Comparison of ENCODE assay signal across 8 cellular contexts in the genomic region with DNA sequence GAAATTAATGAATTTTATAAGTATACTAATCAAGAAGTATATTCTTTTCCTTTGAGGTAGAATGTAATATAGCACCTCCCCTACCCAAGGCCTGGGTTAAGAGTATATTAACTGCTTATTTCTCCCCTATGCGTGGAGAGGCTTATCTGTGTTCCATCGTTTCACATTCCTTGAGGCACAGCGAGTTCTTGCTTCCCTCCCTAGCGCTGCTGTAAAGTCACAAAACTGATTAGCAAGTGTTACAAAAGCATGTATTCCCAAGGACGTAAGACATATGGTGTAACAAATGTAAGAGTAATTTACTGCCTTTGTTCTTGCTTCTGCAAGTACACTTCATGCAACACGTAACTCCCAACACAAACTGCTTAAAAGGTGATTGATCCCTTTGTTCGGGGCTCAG. TPM values are rescaled to one million over a fixed set of nuclear protein-coding genes. Genes with fewer than 3 reads are reported as not detected.
DNase-seq lines count a peak whose midpoint lies in the region; ATAC-seq, FAIRE-seq and TF ChIP-seq lines count a peak whose summit lies in the region.

No MANE protein-coding gene starts in this region.

- H3K4ac ChIP-seq in mesenchymal stem cell (ENCODE audit: low read depth in 1 of 2, low read length in 2 of 2): no peak overlapping the region

- BruUV-seq in K562 (replicated peaks; lab: Mats Ljungman, UMichigan): no TSS peak

- no peak overlapping the region for H2BK120ac ChIP-seq in mesenchymal stem cell (ENCODE audit: low read depth, low read length)

- 28% methylated on average over 7 of the region's 7 CpGs for WGBS in K562 (ENCODE audit: insufficient coverage, low coverage, missing lambda C conversion rate)
- 69% methylated on average over 6 of the region's 7 CpGs for WGBS in mesenchymal stem cell

- POLR2A ChIA-PET in K562 (lab: Yijun Ruan, JAX): interaction anchor here (0.7 to 1.8 kb wide), 10 partner anchors 10 to 288 kb away, joined by 3 to 16 read pairs (median 4); a partner anchor contains a TSS

- peak overlapping the region; percentile 91 to 96; a peak in 3 of 4 replicates for H3K9ac ChIP-seq in K562 (ENCODE audit: insufficient read depth in 1 of 2, low read depth in 2 of 2, low read length in 2 of 2)
- H3K9ac ChIP-seq in mesenchymal stem cell (ENCODE audit: low read length): peak overlapping the region; percentile 98

- H4K91ac ChIP-seq in mesenchymal stem cell (ENCODE audit: low read length): no peak overlapping the region

- peaks cover 47% of the 10 kb centered on the region for H3K79me2 ChIP-seq in K562 (ENCODE audit: control insufficient read depth, insufficient read depth, low read length)

- no peak for ATAC-seq in Right ventricle myocardium superior (ENCODE audit: poor library complexity)
- no peak for ATAC-seq in K562
- ATAC-seq in GM18502 (IDR thresholded peaks at IDR 0.05; ENCODE audit: poor library complexity, unreplicated experiment): no peak
- ATAC-seq in HG03095 (IDR thresholded peaks at IDR 0.05; ENCODE audit: unreplicated experiment): no peak
- no peak for ATAC-seq in GM19395 (IDR thresholded peaks at IDR 0.05; ENCODE audit: unreplicated experiment)

- TF ChIP-seq RAD21 in K562 (CRISPR knock-in tag; conservative IDR thresholded peaks at IDR 0.05 in 1 of 2, IDR thresholded peaks at IDR 0.05 in 1 of 2): no peak

- H3K9me3 ChIP-seq in right atrium auricular region (no peaks in the 10 kb centered on the region), K562 (replicated peaks; ENCODE audit: control insufficient read depth, insufficient read depth, low read depth, low read length) (no peaks in the 10 kb centered on the region), mesenchymal stem cell (ENCODE audit: control insufficient read depth, low read length) (no peaks in the 10 kb centered on the region)

- peak; percentile 15 for FAIRE-seq in K562 (lab: Jason Lieb, UNC)

- no peak overlapping the region for H3K23ac ChIP-seq in mesenchymal stem cell (ENCODE audit: low read length in 2 of 2)

- no peak for DNase-seq in right atrium auricular region (ENCODE audit: low spot score)
- no peak for DNase-seq in Right ventricle myocardium superior
- peak in 2 of 4 experiments; percentile 22 to 60 for DNase-seq in K562 (ENCODE audit: extremely low read depth in 1 of 4, low spot score in 3 of 4)
- peak; percentile 66 for DNase-seq in mesenchymal stem cell
- no peak for DNase-seq in COLO829 (ENCODE audit: low spot score)

- TF ChIP-seq POLR2A in K562 (conservative IDR thresholded peaks at IDR 0.05): no peak

- H3K4me1 ChIP-seq in right atrium auricular region (peaks cover 0 to 25% of the 10 kb centered on the region in 2 donors), K562 (replicated peaks in 1 of 2; ENCODE audit: control insufficient read depth in 2 of 2, insufficient read depth in 2 of 2, low read length in 2 of 2) (peaks cover 19 to 20% of the 10 kb centered on the region in 2 experiments; a peak in 3 of 5 replicates), mesenchymal stem cell (ENCODE audit: control insufficient read depth, insufficient read depth, low read depth, low read length) (no peaks in the 10 kb centered on the region)

- H3K4me2 ChIP-seq in K562 (ENCODE audit: insufficient read depth, low read length) (peak overlapping the region; percentile 98), mesenchymal stem cell (ENCODE audit: low read length, poor library complexity, severe bottlenecking) (no peak overlapping the region)

- peaks cover 8% of the 10 kb centered on the region; the same call in 1 of the 2 replicates for H4K20me1 ChIP-seq in K562 (replicated peaks; ENCODE audit: control insufficient read depth, insufficient read depth, low read length)

- intact Hi-C loops in Right ventricle myocardium superior (cut with DNase I) (no loop called here), K562 (cut with micrococcal nuclease) (loop anchor here (2.0 kb wide), 2 partner anchors 109 to 255 kb away; a partner anchor contains a TSS)

- no peak overlapping the region for H3K14ac ChIP-seq in mesenchymal stem cell (ENCODE audit: low read length in 2 of 2)

- TF ChIP-seq CTCF in right atrium auricular region (IDR thresholded peaks at IDR 0.05): no peak
- TF ChIP-seq CTCF in K562 (IDR thresholded peaks at IDR 0.05 in 2 of 3, conservative IDR thresholded peaks at IDR 0.05 in 1 of 3; ENCODE audit: insufficient read depth in 2 of 3, low read depth in 1 of 3, low read length in 3 of 3): no peak

- H4K8ac ChIP-seq in mesenchymal stem cell (ENCODE audit: low read length): no peak overlapping the region

- H2BK12ac ChIP-seq in mesenchymal stem cell (ENCODE audit: low read length in 2 of 2): no peak overlapping the region

- H2BK5ac ChIP-seq in mesenchymal stem cell (ENCODE audit: low read depth, low read length, poor library complexity, severe bottlenecking): no peak overlapping the region

- H3K9me1 ChIP-seq in K562 (ENCODE audit: control insufficient read depth, insufficient read depth, low read length): no peaks in the 10 kb centered on the region

- peak overlapping the region; percentile 79 to 99 for H3K4me3 ChIP-seq in right atrium auricular region
- H3K4me3 ChIP-seq in K562: peak overlapping the region; percentile 95
- peak overlapping the region in 1 of 2 experiments; percentile 95 for H3K4me3 ChIP-seq in mesenchymal stem cell (ENCODE audit: insufficient read depth in 1 of 2, low read depth in 1 of 2, low read length in 2 of 2)

- H3K27me3 ChIP-seq in right atrium auricular region: no peaks in the 10 kb centered on the region
- H3K27me3 ChIP-seq in K562 (ENCODE audit: control insufficient read depth in 2 of 2, insufficient read depth in 2 of 2, low read length in 2 of 2): no peaks in the 10 kb centered on the region
- H3K27me3 ChIP-seq in mesenchymal stem cell (ENCODE audit: control insufficient read depth in 1 of 2, insufficient read depth in 1 of 2, low read length in 2 of 2): no peaks in the 10 kb centered on the region

- H3K36me3 ChIP-seq in right atrium auricular region (no peaks in the 10 kb centered on the region), K562 (ENCODE audit: control insufficient read depth, insufficient read depth, low read length) (peaks cover 17% of the 10 kb centered on the region), mesenchymal stem cell (ENCODE audit: control insufficient read depth in 1 of 2, insufficient read depth in 2 of 2, low read depth in 1 of 2, low read length in 2 of 2) (peaks cover 0 to 11% of the 10 kb centered on the region in 2 experiments)

- CTCF ChIA-PET in K562 (lab: Yijun Ruan, JAX; ENCODE audit: low intra/inter-chr PET ratio): no interaction called here

- no peaks in the 10 kb centered on the region for H3K79me1 ChIP-seq in mesenchymal stem cell (replicated peaks; ENCODE audit: low read length, poor library complexity, severe bottlenecking)

- no peak overlapping the region for H2BK15ac ChIP-seq in mesenchymal stem cell (ENCODE audit: low read depth, poor library complexity, severe bottlenecking)

- no peak for TF ChIP-seq EP300 in K562 (IDR thresholded peaks at IDR 0.05; ENCODE audit: low read length)

- H3K27ac ChIP-seq in right atrium auricular region: peak overlapping the region; percentile 95 to 97
- H3K27ac ChIP-seq in K562 (ENCODE audit: extremely low read depth, low read depth, low read length): peak overlapping the region; percentile 99
- no peak overlapping the region for H3K27ac ChIP-seq in mesenchymal stem cell (ENCODE audit: low read length, poor library complexity, severe bottlenecking)

- H2AFZ ChIP-seq in K562 (ENCODE audit: low read depth, low read length) (peak overlapping the region; percentile 100), mesenchymal stem cell (ENCODE audit: low read depth, low read length) (no peak overlapping the region)

- no peak overlapping the region for H2AK5ac ChIP-seq in mesenchymal stem cell (ENCODE audit: low read length, severe bottlenecking)

- H3K18ac ChIP-seq in mesenchymal stem cell (ENCODE audit: low read depth in 1 of 2, low read length in 2 of 2): no peak overlapping the region

- in situ Hi-C loops in K562 (cut with MboI): loop anchor here (10.0 kb wide), 1 partner anchor 299 kb away; no protein-coding TSS in a partner anchor

RNA-seq across cellular contexts. Expression of a gene that starts 1.2 kb away (rescaled TPM):
- total RNA-seq in right atrium auricular region: 10 to 100 TPM; 23.0 to 31.2 TPM
- total RNA-seq in Right ventricle myocardium superior: 16.0 TPM
- 73.8 and 158 TPM in 2 replicates for total RNA-seq in K562 (2011; cell fraction: chromatin; rRNA removed; ENCODE audit: low replicate concordance)
- 89.6 and 115 TPM in 2 replicates for total RNA-seq in K562 (2011; cell fraction: nucleolus; rRNA removed)
- 151 and 183 TPM in 2 replicates for total RNA-seq in K562 (2011; cell fraction: nucleoplasm; rRNA removed)
- total RNA-seq in K562 (2014; rRNA removed): 87.0 and 92.0 TPM in 2 replicates
- 151 and 168 TPM in 2 replicates for total RNA-seq in K562 (2014; rRNA removed; fragmentation: Illumina TruSeq; extraction: Trizol)
- 99.9 and 106 TPM in 2 replicates for total RNA-seq in K562 (2015; rRNA removed; fragmentation: Illumina TruSeq; extraction: Trizol)
- 107 and 109 TPM in 2 replicates for total RNA-seq in K562 (2021)
- polyA plus RNA-seq in K562 (2011; rRNA removed): 25.5 and 35.4 TPM in 2 replicates
- polyA plus RNA-seq in K562 (2011; cell fraction: cytosol; rRNA removed): 14.1 and 20.6 TPM in 2 replicates
- polyA plus RNA-seq in K562 (2011; cell fraction: nucleus; rRNA removed): 7.0 and 10.3 TPM in 2 replicates
- 40.7 and 93.1 TPM in 2 replicates for polyA plus RNA-seq in K562 (2012)
- 71.1 and 80.3 TPM in 2 replicates for polyA plus RNA-seq in K562 (2014; fragmentation: Illumina TruSeq; extraction: Trizol)
- polyA plus RNA-seq in K562 (2014; fragmentation: Nextera tagmentation; extraction: Ambion mirVana): 10 to 100 TPM; 41.8 to 42.2 TPM
- polyA plus RNA-seq in K562 (2014; rRNA removed): 62.0 and 62.2 TPM in 2 replicates
- 65.2 and 67.5 TPM in 2 replicates for polyA minus RNA-seq in K562 (2011; rRNA and poly(A)+ RNA removed)
- polyA minus RNA-seq in K562 (2011; cell fraction: cytosol; rRNA and poly(A)+ RNA removed): 40.1 and 41.6 TPM in 2 replicates
- polyA minus RNA-seq in K562 (2011; cell fraction: nucleus; rRNA and poly(A)+ RNA removed): 9.8 and 15.9 TPM in 2 replicates
- polyA plus RNA-seq in mesenchymal stem cell (2013, experiment 1 of 2): 147 TPM
- polyA plus RNA-seq in mesenchymal stem cell (2013, experiment 2 of 2): 149 TPM

RNA-seq across cellular contexts. Expression of a gene that starts 43.5 kb away (rescaled TPM):
- under 1 TPM in 1 of 2 donors, not detected in 1; 0.30 TPM for total RNA-seq in right atrium auricular region
- not detected for total RNA-seq in Right ventricle myocardium superior
- not detected in 2 replicates for total RNA-seq in K562 (2011; cell fraction: chromatin; rRNA removed; ENCODE audit: low replicate concordance)
- not detected in 2 replicates for total RNA-seq in K562 (2011; cell fraction: nucleolus; rRNA removed)
- total RNA-seq in K562 (2011; cell fraction: nucleoplasm; rRNA removed): not detected in 2 replicates
- not detected in 2 replicates for total RNA-seq in K562 (2014; rRNA removed)
- total RNA-seq in K562 (2014; rRNA removed; fragmentation: Illumina TruSeq; extraction: Trizol): 0.15 TPM in 1 of 2 replicates, not detected in the other
- total RNA-seq in K562 (2015; rRNA removed; fragmentation: Illumina TruSeq; extraction: Trizol): 0.07 TPM in 1 of 2 replicates, not detected in the other
- not detected in 2 replicates for total RNA-seq in K562 (2021)
- polyA plus RNA-seq in K562 (2011; rRNA removed): not detected in 2 replicates
- not detected in 2 replicates for polyA plus RNA-seq in K562 (2011; cell fraction: cytosol; rRNA removed)
- polyA plus RNA-seq in K562 (2011; cell fraction: nucleus; rRNA removed): not detected in 2 replicates
- polyA plus RNA-seq in K562 (2012): not detected in 2 replicates
- polyA plus RNA-seq in K562 (2014; fragmentation: Illumina TruSeq; extraction: Trizol): not detected in 2 replicates
- polyA plus RNA-seq in K562 (2014; fragmentation: Nextera tagmentation; extraction: Ambion mirVana): not detected
- not detected in 2 replicates for polyA plus RNA-seq in K562 (2014; rRNA removed)
- not detected in 2 replicates for polyA minus RNA-seq in K562 (2011; rRNA and poly(A)+ RNA removed)
- not detected in 2 replicates for polyA minus RNA-seq in K562 (2011; cell fraction: cytosol; rRNA and poly(A)+ RNA removed)
- not detected in 2 replicates for polyA minus RNA-seq in K562 (2011; cell fraction: nucleus; rRNA and poly(A)+ RNA removed)
- polyA plus RNA-seq in mesenchymal stem cell (2013, experiment 1 of 2): 0.03 TPM
- not detected for polyA plus RNA-seq in mesenchymal stem cell (2013, experiment 2 of 2)
